Comparison of ENCODE assay signal across 25 cellular contexts in the genomic region with DNA sequence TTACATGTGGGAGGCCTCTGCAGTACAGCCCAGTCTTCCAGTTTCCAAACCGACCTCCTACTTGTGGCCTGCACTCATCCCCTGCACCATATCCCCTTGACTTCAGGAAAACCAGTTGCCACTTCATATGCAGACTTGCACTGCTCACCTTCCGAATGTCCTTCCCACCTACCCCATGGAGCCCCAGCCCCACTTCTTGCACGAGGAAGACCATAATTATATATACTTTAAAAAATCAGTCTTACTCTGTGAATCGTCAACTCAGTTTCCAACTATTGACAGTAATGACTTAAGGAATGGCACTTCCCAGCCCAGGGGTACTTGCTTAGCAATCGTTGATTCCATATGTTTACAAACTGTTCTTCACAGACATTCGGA.
DNase-seq lines count a peak whose midpoint lies in the region; ATAC-seq and TF ChIP-seq lines count a peak whose summit lies in the region.
"Had no signal": no experiment of that assay in that cellular context is flagged by ENCODE, and none has a peak within 500 bp of the region (broad histone marks: within the 10 kb centered on the region; RNA-seq: fewer than 3 reads in every experiment).

No MANE protein-coding gene starts in this region.

- no peak overlapping the region for H3K9ac ChIP-seq in neuronal stem cell (ENCODE audit: low read depth, low read length, poor library complexity)
- H3K9ac ChIP-seq: BLaER1 had no signal

- no peaks in the 10 kb centered on the region for H3K36me3 Mint-ChIP-seq in natural killer cell treated with Interleukin-12 subunit alpha and Interleukin-12 subunit beta and Interleukin-15 and Interleukin-18, amount 100 ng/mL, for 72 hours
- no peaks in the 10 kb centered on the region for H3K36me3 Mint-ChIP-seq in natural killer cell
- H3K36me3 Mint-ChIP-seq in type B pancreatic cell, result no peaks in the 10 kb centered on the region
- H3K36me3 Mint-ChIP-seq: CD14-positive monocyte; CD4-positive, alpha-beta memory T cell; CD4-positive, CD25-positive, alpha-beta regulatory T cell; CD8-positive, alpha-beta memory T cell had no signal

- no peak overlapping the region for H3K27ac ChIP-seq in neuronal stem cell (replicated peaks; ENCODE audit: low read length)
- H3K27ac ChIP-seq: 22Rv1, A549, BLaER1 had no signal

- H3K18ac ChIP-seq in neuronal stem cell (ENCODE audit: low read length), result no peak overlapping the region

- DNase-seq in natural killer cell treated with Interleukin-12 subunit alpha and Interleukin-12 subunit beta and Interleukin-15 and Interleukin-18, amount 100 ng/mL, for 72 hours (ENCODE audit: low spot score), result no peak
- DNase-seq in natural killer cell (no peak), neuronal stem cell (ENCODE audit: low spot score) (no peak), type B pancreatic cell (ENCODE audit: extremely low spot score, unreplicated experiment) (no peak)
- DNase-seq: AML-193; BE2C; C1 segment of cervical spinal cord; CD4-positive, alpha-beta memory T cell; CD4-positive, CD25-positive, alpha-beta regulatory T cell; CD8-positive, alpha-beta memory T cell; COR-L47; DMS 273 treated with DMSO at 0.1 percent for 48 hours; DMS153; DMS53; DMS79; DND-41; EL; GDM1 had no signal

- H2BK5ac ChIP-seq in neuronal stem cell (ENCODE audit: low read length), result no peak overlapping the region

- no CpG with 5 or more reads among the region's 6 CpGs for WGBS in neuronal stem cell (ENCODE audit: extremely low coverage in 2 of 2, insufficient read length in 2 of 2, insufficient replicate concordance in 1 of 2), 2 donors

- no peak overlapping the region for H3K4me3 Mint-ChIP-seq in natural killer cell treated with Interleukin-12 subunit alpha and Interleukin-12 subunit beta and Interleukin-15 and Interleukin-18, amount 100 ng/mL, for 72 hours
- H3K4me3 Mint-ChIP-seq in natural killer cell (no peak overlapping the region), type B pancreatic cell (no peak overlapping the region)
- H3K4me3 Mint-ChIP-seq: CD14-positive monocyte; CD4-positive, alpha-beta memory T cell; CD4-positive, CD25-positive, alpha-beta regulatory T cell; CD8-positive, alpha-beta memory T cell had no signal

- no peaks in the 10 kb centered on the region for H3K9me3 ChIP-seq in neuronal stem cell (replicated peaks in 1 of 2; ENCODE audit: control insufficient read depth in 2 of 2, insufficient read depth in 1 of 2, low read depth in 1 of 2, low read length in 2 of 2)
- H3K9me3 ChIP-seq: A549, BE2C, BLaER1 had no signal

- no peak overlapping the region for H3K23ac ChIP-seq in neuronal stem cell (ENCODE audit: low read depth, low read length, poor library complexity)

- H4K8ac ChIP-seq in neuronal stem cell (ENCODE audit: low read depth, low read length), result no peak overlapping the region

- no peak overlapping the region for H3K4me3 ChIP-seq in neuronal stem cell (ENCODE audit: low read length in 2 of 2)
- H3K4me3 ChIP-seq: A549, BLaER1, GM12878 had no signal

- peaks cover 3 to 9% of the 10 kb centered on the region in 2 donors for H3K27me3 Mint-ChIP-seq in natural killer cell treated with Interleukin-12 subunit alpha and Interleukin-12 subunit beta and Interleukin-15 and Interleukin-18, amount 100 ng/mL, for 72 hours
- H3K27me3 Mint-ChIP-seq in natural killer cell (ENCODE audit: low read depth in 2 of 2), result peaks cover 0 to 9% of the 10 kb centered on the region in 2 donors
- H3K27me3 Mint-ChIP-seq in type B pancreatic cell, result peaks cover 13% of the 10 kb centered on the region

- H4K91ac ChIP-seq in neuronal stem cell (ENCODE audit: low read depth, low read length, poor library complexity), result no peak overlapping the region

- H3K9me3 Mint-ChIP-seq in natural killer cell treated with Interleukin-12 subunit alpha and Interleukin-12 subunit beta and Interleukin-15 and Interleukin-18, amount 100 ng/mL, for 72 hours, result no peaks in the 10 kb centered on the region
- H3K9me3 Mint-ChIP-seq in natural killer cell, result no peaks in the 10 kb centered on the region
- H3K9me3 Mint-ChIP-seq in type B pancreatic cell, result no peaks in the 10 kb centered on the region
- H3K9me3 Mint-ChIP-seq: CD14-positive monocyte; CD4-positive, alpha-beta memory T cell; CD4-positive, CD25-positive, alpha-beta regulatory T cell; CD8-positive, alpha-beta memory T cell had no signal

- H3K4me2 ChIP-seq in neuronal stem cell (ENCODE audit: insufficient read depth, low read length, poor library complexity, severe bottlenecking), result no peak overlapping the region
- H3K4me2 ChIP-seq: A549, BLaER1 had no signal

- H3K4me1 Mint-ChIP-seq in natural killer cell treated with Interleukin-12 subunit alpha and Interleukin-12 subunit beta and Interleukin-15 and Interleukin-18, amount 100 ng/mL, for 72 hours (ENCODE audit: low read depth in 2 of 2), result no peaks in the 10 kb centered on the region
- H3K4me1 Mint-ChIP-seq in natural killer cell, result no peaks in the 10 kb centered on the region
- H3K4me1 Mint-ChIP-seq in type B pancreatic cell (ENCODE audit: unreplicated experiment), result peaks cover 33% of the 10 kb centered on the region
- H3K4me1 Mint-ChIP-seq: CD14-positive monocyte; CD4-positive, alpha-beta memory T cell; CD4-positive, CD25-positive, alpha-beta regulatory T cell; CD8-positive, alpha-beta memory T cell had no signal

- H2BK15ac ChIP-seq in neuronal stem cell (ENCODE audit: low read length), result peak overlapping the region; percentile 17

- H3K14ac ChIP-seq in neuronal stem cell (ENCODE audit: low read length), result no peak overlapping the region

- H3K4me1 ChIP-seq in neuronal stem cell (ENCODE audit: control insufficient read depth in 2 of 2, insufficient read depth in 1 of 2, low read depth in 1 of 2, low read length in 2 of 2), result peaks cover 19 to 32% of the 10 kb centered on the region in 2 donors
- H3K4me1 ChIP-seq: BE2C, BLaER1 had no signal

- no peak overlapping the region for H3K4ac ChIP-seq in neuronal stem cell (ENCODE audit: low read length)

- peak; percentile 8 to 26 for ATAC-seq in natural killer cell treated with Interleukin-12 subunit alpha and Interleukin-12 subunit beta and Interleukin-15 and Interleukin-18, amount 100 ng/mL, for 72 hours
- ATAC-seq in natural killer cell (no peak), HG03108 (IDR thresholded peaks at IDR 0.05; ENCODE audit: unreplicated experiment) (no peak), HG02840 (IDR thresholded peaks at IDR 0.05; ENCODE audit: low FRiP score, unreplicated experiment) (no peak)
- ATAC-seq: A549, GM12878 had no signal

- H2BK120ac ChIP-seq in neuronal stem cell (ENCODE audit: low read depth, low read length), result no peak overlapping the region

- no peak overlapping the region for H2BK12ac ChIP-seq in neuronal stem cell (ENCODE audit: low read length)

- H3K27ac Mint-ChIP-seq in natural killer cell treated with Interleukin-12 subunit alpha and Interleukin-12 subunit beta and Interleukin-15 and Interleukin-18, amount 100 ng/mL, for 72 hours, result no peak overlapping the region
- no peak overlapping the region for H3K27ac Mint-ChIP-seq in natural killer cell
- peak overlapping the region; percentile 55 for H3K27ac Mint-ChIP-seq in type B pancreatic cell
- H3K27ac Mint-ChIP-seq: CD14-positive monocyte; CD4-positive, CD25-positive, alpha-beta regulatory T cell; CD8-positive, alpha-beta memory T cell had no signal

- no peak for TF ChIP-seq CTCF in natural killer cell (IDR thresholded peaks at IDR 0.05)
- TF ChIP-seq CTCF in type B pancreatic cell (conservative IDR thresholded peaks at IDR 0.05), result no peak

- no peaks in the 10 kb centered on the region for H3K79me1 ChIP-seq in neuronal stem cell (ENCODE audit: low read depth, low read length)

- peak overlapping the region; percentile 8 for H2AK5ac ChIP-seq in neuronal stem cell (ENCODE audit: low read depth, low read length)

- H3K36me3 ChIP-seq in neuronal stem cell (replicated peaks in 1 of 2; ENCODE audit: control insufficient read depth in 2 of 2, insufficient read depth in 2 of 2, low read length in 2 of 2), result no peaks in the 10 kb centered on the region
- H3K36me3 ChIP-seq: BE2C, BLaER1 had no signal

- no peak overlapping the region for H2AFZ ChIP-seq in neuronal stem cell (ENCODE audit: low read length)

- no peaks in the 10 kb centered on the region for H3K27me3 ChIP-seq in neuronal stem cell (ENCODE audit: control insufficient read depth in 3 of 3, insufficient read depth in 3 of 3, low read depth in 1 of 3, low read length in 3 of 3)
- H3K27me3 ChIP-seq: BE2C, BLaER1 had no signal

- intact Hi-C loops in natural killer cell (cut with micrococcal nuclease), result no loop called here

Comparison
In these comparisons a context has a peak if more than half of its experiments do, and no peak if none do; other contexts are left out.
1. ATAC-seq: peak in natural killer cell treated with Interleukin-12 subunit alpha and Interleukin-12 subunit beta and Interleukin-15 and Interleukin-18, amount 100 ng/mL, for 72 hours (2 of 2); none in natural killer cell (0 of 3), HG03108 (single experiment) and HG02840 (single experiment).